1 cellular context compared by ENCODE assay signal in genomic region chr19:18191640-18192062, GRCh38.
TF ChIP-seq lines count a peak whose summit lies in the region.

No MANE protein-coding gene starts in this region.

TF ChIP-seq in HEK293, 187 proteins besides CTCF, POLR2A, EP300 and RAD21 (continued from another document):
- TF ChIP-seq YY1 (tag by site-specific recombination; IDR thresholded peaks at IDR 0.05) (no peak), ZNF354C (tag by site-specific recombination; IDR thresholded peaks at IDR 0.05; ENCODE audit: borderline replicate concordance, low read depth) (no peak), ZBTB17 (tag by site-specific recombination; IDR thresholded peaks at IDR 0.05) (no peak), ZNF223 (tag by site-specific recombination; IDR thresholded peaks at IDR 0.05) (no peak), ZNF24 (tag by site-specific recombination; IDR thresholded peaks at IDR 0.05) (no peak), ZNF513 (tag by site-specific recombination; IDR thresholded peaks at IDR 0.05) (no peak; the same call in 1 of the 2 replicates), ZNF449 (tag by site-specific recombination; IDR thresholded peaks at IDR 0.05) (no peak)
